Comparison of ENCODE assay signal across 1 cellular context in the genomic region with DNA sequence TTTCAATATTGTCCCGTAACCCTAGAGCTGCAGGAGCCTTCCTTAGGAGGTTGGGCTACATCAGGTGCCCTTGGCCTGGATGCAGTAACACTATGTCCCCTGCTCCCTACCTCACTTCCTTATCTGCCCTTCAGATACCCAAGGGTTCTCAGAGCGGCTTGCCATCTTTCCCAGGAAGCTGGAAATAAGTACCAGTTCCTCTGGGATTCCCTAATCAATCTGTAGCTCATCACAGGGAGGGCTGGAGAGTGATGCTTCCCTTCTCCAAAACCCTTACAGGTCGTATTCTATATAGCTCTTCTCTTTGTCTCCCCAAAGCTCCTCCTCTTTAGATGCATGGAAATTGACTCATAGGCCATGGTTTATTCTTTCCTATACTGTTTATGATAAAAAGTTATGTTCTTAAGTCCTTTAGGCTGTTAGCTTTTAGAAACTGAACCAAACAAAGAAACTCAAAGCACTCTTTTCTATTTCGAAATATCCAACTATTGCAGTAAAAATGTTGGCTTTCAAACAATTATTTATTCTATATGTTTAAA.
TF ChIP-seq lines count a peak whose summit lies in the region.

No MANE protein-coding gene starts in this region.

TF ChIP-seq in IMR-90, 13 proteins besides CTCF, POLR2A, EP300 and RAD21 (continued from another document):
- TF ChIP-seq USF2 (IDR thresholded peaks at IDR 0.05; ENCODE audit: low read depth, low read length) (no peak), FOS (IDR thresholded peaks at IDR 0.05; ENCODE audit: low read depth, low read length) (no peak), MAFK (IDR thresholded peaks at IDR 0.05; ENCODE audit: low read depth, low read length) (no peak), CEBPB (IDR thresholded peaks at IDR 0.05; ENCODE audit: low read depth, low read length) (no peak)
- TF ChIP-seq, protein P1, sequence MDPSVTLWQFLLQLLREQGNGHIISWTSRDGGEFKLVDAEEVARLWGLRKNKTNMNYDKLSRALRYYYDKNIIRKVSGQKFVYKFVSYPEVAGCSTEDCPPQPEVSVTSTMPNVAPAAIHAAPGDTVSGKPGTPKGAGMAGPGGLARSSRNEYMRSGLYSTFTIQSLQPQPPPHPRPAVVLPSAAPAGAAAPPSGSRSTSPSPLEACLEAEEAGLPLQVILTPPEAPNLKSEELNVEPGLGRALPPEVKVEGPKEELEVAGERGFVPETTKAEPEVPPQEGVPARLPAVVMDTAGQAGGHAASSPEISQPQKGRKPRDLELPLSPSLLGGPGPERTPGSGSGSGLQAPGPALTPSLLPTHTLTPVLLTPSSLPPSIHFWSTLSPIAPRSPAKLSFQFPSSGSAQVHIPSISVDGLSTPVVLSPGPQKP (IDR thresholded peaks at IDR 0.05; ENCODE audit: borderline replicate concordance, low read depth, low read length) = no peak
TF ChIP-seq in IMR-90: peak in this region for 0.
